Comparison of ENCODE assay signal across 15 cellular contexts in the genomic region with DNA sequence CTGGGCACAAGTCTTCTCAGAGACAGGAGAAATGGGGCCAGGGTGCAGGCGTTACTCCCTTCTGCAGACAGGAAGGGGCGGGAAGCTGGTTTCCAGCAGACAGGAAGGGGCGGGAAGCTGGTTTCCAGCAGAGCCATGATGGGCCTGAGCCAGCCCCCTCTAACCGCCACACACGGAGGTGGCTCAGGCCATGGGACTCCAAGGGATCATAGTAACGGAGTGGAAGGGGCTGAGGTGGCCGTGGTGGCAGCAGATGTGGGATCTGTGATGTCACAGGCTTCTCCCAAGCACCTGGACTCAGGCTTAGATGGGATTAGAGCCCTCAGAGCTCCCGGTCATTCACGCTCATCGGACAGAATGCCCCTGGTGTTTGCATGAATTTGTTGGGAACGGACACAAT.
DNase-seq lines count a peak whose midpoint lies in the region; ATAC-seq, FAIRE-seq and TF ChIP-seq lines count a peak whose summit lies in the region.
"Had no signal": no experiment of that assay in that cellular context is flagged by ENCODE, and none has a peak within 500 bp of the region (broad histone marks: within the 10 kb centered on the region; RNA-seq: fewer than 3 reads in every experiment).

No MANE protein-coding gene starts in this region.

- ATAC-seq in HepG2: peak; percentile 27; the same call in 1 of the 3 replicates
- ATAC-seq in psoas muscle: no peak

- no peaks in the 10 kb centered on the region for H4K20me1 ChIP-seq in HepG2 (ENCODE audit: insufficient read depth, low read length)
- H4K20me1 ChIP-seq: BLaER1 treated with 17β-estradiol and CSF1 and Interleukin-3, amounts not matched to agents 10 nM and 100 nM had no signal

- H3K4me1 ChIP-seq in HepG2 (ENCODE audit: insufficient read depth, low read length): no peaks in the 10 kb centered on the region
- H3K4me1 ChIP-seq in psoas muscle: no peaks in the 10 kb centered on the region
- H3K4me1 ChIP-seq: HAP-1 had no signal

- H3K36me3 ChIP-seq in WERI-Rb-1: no peaks in the 10 kb centered on the region
- no peaks in the 10 kb centered on the region for H3K36me3 ChIP-seq in HepG2 (replicated peaks in 1 of 2; ENCODE audit: control insufficient read depth in 1 of 2, insufficient read depth in 2 of 2, low read length in 2 of 2)
- H3K36me3 ChIP-seq in psoas muscle (ENCODE audit: insufficient read depth in 1 of 2, low read depth in 1 of 2): no peaks in the 10 kb centered on the region
- H3K36me3 ChIP-seq: BLaER1 treated with 17β-estradiol and CSF1 and Interleukin-3, amounts not matched to agents 10 nM and 100 nM; HAP-1 had no signal

- BruUV-seq in HepG2 (replicated peaks; lab: Mats Ljungman, UMichigan): no TSS peak

- CTCF ChIA-PET in HepG2 (lab: Yijun Ruan, JAX; ENCODE audit: low intra/inter-chr PET ratio, low total read pairs): interaction anchor here (1.1 kb wide), 1 partner anchor 39 kb away, joined by 4 read pairs; no protein-coding TSS in a partner anchor

- H3K9me3 ChIP-seq in WERI-Rb-1 (ENCODE audit: severe bottlenecking) (no peaks in the 10 kb centered on the region), HepG2 (ENCODE audit: low read length) (peaks cover 12% of the 10 kb centered on the region), psoas muscle (no peaks in the 10 kb centered on the region)
- H3K9me3 ChIP-seq: HAP-1 had no signal

- FAIRE-seq in GM12891 (lab: Jason Lieb, UNC) (peak; percentile 50), HepG2 (lab: Jason Lieb, UNC) (no peak)
- FAIRE-seq: HTR-8/SVneo had no signal

- WGBS in HepG2 (ENCODE audit: low lambda C conversion rate): 19% methylated on average over 10 of the region's 11 CpGs
- WGBS in psoas muscle, 3 donors: 69 to 82% (median 76%) methylated on average over 11 of the region's 11 CpGs

- TF ChIP-seq POLR2A in GM12891 (IDR thresholded peaks at IDR 0.05; ENCODE audit: low read depth, low read length) (no peak), HepG2 (IDR thresholded peaks at IDR 0.05; ENCODE audit: insufficient read depth in 1 of 2, low read depth in 2 of 2, low read length in 2 of 2) (no peak)

- H3K4me2 ChIP-seq in HepG2 (ENCODE audit: low read depth, low read length): peak overlapping the region; percentile 23
- H3K4me2 ChIP-seq: GM23338 had no signal

- intact Hi-C loops in HepG2 (cut with micrococcal nuclease; ENCODE audit: unreplicated experiment): loop anchor here (1.0 kb wide), 2 partner anchors 39 to 324 kb away; no protein-coding TSS in a partner anchor
- intact Hi-C loops in psoas muscle (cut with DNase I): no loop called here

- TF ChIP-seq EP300 in HepG2 (IDR thresholded peaks at IDR 0.05; ENCODE audit: low read depth in 2 of 2, low read length in 2 of 2) (no peak), HepG2 (CRISPR knock-in tag; IDR thresholded peaks at IDR 0.05; ENCODE audit: borderline replicate concordance) (no peak)

- no peaks in the 10 kb centered on the region for H3K79me2 ChIP-seq in HepG2 (ENCODE audit: insufficient read depth, low read length)

- H3K27me3 ChIP-seq in WERI-Rb-1 (ENCODE audit: insufficient read depth, low read depth, severe bottlenecking): no peaks in the 10 kb centered on the region
- H3K27me3 ChIP-seq in HepG2 (ENCODE audit: control insufficient read depth in 1 of 2, insufficient read depth in 2 of 2, low read length in 2 of 2): peaks cover 4 to 35% of the 10 kb centered on the region in 2 experiments; a peak in 3 of 5 replicates
- peaks cover 0 to 12% (median 0%) of the 10 kb centered on the region in 3 donors for H3K27me3 ChIP-seq in psoas muscle (ENCODE audit: insufficient read depth in 3 of 3, low read length in 2 of 3)
- H3K27me3 ChIP-seq: BLaER1 treated with 17β-estradiol and CSF1 and Interleukin-3, amounts not matched to agents 10 nM and 100 nM had no signal

- no peak for TF ChIP-seq RAD21 in HepG2 (CRISPR knock-in tag; IDR thresholded peaks at IDR 0.05)

- in situ Hi-C loops in HepG2 (cut with HindIII; ENCODE audit: extremely low pct_ligation_motif_present, low pct_unique_long_range_greater_than_20kb): loop anchor here (10.0 kb wide), 1 partner anchor 321 kb away; no protein-coding TSS in a partner anchor

- H2AFZ ChIP-seq in HepG2 (ENCODE audit: low read length): no peak overlapping the region
- H2AFZ ChIP-seq: GM23338 had no signal

- TF ChIP-seq CTCF in WERI-Rb-1 (IDR thresholded peaks at IDR 0.05; ENCODE audit: low read depth, low read length) (no peak), HepG2 (CRISPR knock-in tag; IDR thresholded peaks at IDR 0.05) (no peak), psoas muscle (IDR thresholded peaks at IDR 0.05) (no peak)

- H3K4me3 ChIP-seq in WERI-Rb-1 (ENCODE audit: low read depth, low read length) (no peak overlapping the region), HepG2 (replicated peaks in 1 of 3; ENCODE audit: insufficient read depth in 1 of 3, low read depth in 2 of 3, low read length in 3 of 3) (no peak overlapping the region), psoas muscle (no peak overlapping the region)
- H3K4me3 ChIP-seq: BLaER1 treated with 17β-estradiol and CSF1 and Interleukin-3, amounts not matched to agents 10 nM and 100 nM; GM23338; HAP-1 had no signal

- H3K27ac ChIP-seq in WERI-Rb-1: no peak overlapping the region
- H3K27ac ChIP-seq in HepG2 (ENCODE audit: extremely low read length, insufficient read depth, low read length): no peak overlapping the region
- no peak overlapping the region for H3K27ac ChIP-seq in psoas muscle
- H3K27ac ChIP-seq: 22Rv1; BLaER1 treated with 17β-estradiol and CSF1 and Interleukin-3, amounts not matched to agents 10 nM and 100 nM had no signal

- no peak overlapping the region for H3K9ac ChIP-seq in HepG2 (ENCODE audit: insufficient read depth, low read depth, low read length)
- H3K9ac ChIP-seq: BLaER1 treated with 17β-estradiol and CSF1 and Interleukin-3, amounts not matched to agents 10 nM and 100 nM had no signal

- POLR2A ChIA-PET in HepG2 (lab: Yijun Ruan, JAX): no interaction called here

- DNase-seq in NCI-H82 (lab: John Stamatoyannopoulos, UW) (peak; percentile 20), NCI-H82 treated with DMSO at 0.1 percent for 48 hours (lab: John Stamatoyannopoulos, UW; ENCODE audit: unreplicated experiment) (no peak), GM12891 (ENCODE audit: insufficient read length, low spot score) (no peak), WERI-Rb-1 (peak; percentile 39), HepG2 (ENCODE audit: low spot score) (no peak), psoas muscle (no peak), NCI-H1694 (lab: John Stamatoyannopoulos, UW) (no peak), NCI-H2029 treated with DMSO at 0.1 percent for 48 hours (lab: John Stamatoyannopoulos, UW) (no peak)
- DNase-seq: CD4-positive, CD25-positive, alpha-beta regulatory T cell; HFFc6 had no signal

TF ChIP-seq in GM12891, 5 proteins besides CTCF, POLR2A, EP300 and RAD21:
- TF ChIP-seq PAX5 (IDR thresholded peaks at IDR 0.05; ENCODE audit: insufficient read depth, low read length, severe bottlenecking) (no peak), SPI1 (IDR thresholded peaks at IDR 0.05; ENCODE audit: low read depth, low read length) (no peak), POU2F2 (IDR thresholded peaks at IDR 0.05; ENCODE audit: low read depth, low read length) (no peak), TAF1 (IDR thresholded peaks at IDR 0.05; ENCODE audit: low read depth, low read length) (no peak), POLR2AphosphoS5 (IDR thresholded peaks at IDR 0.05; ENCODE audit: low read depth, low read length) (no peak)

TF ChIP-seq in HepG2, 621 proteins besides CTCF, POLR2A, EP300 and RAD21:
- TF ChIP-seq ZNF264 (CRISPR knock-in tag; IDR thresholded peaks at IDR 0.05): no peak
- no peak for TF ChIP-seq RNF2 (conservative IDR thresholded peaks at IDR 0.05; ENCODE audit: low read depth)
- no peak for TF ChIP-seq HNRNPL (IDR thresholded peaks at IDR 0.05; ENCODE audit: low read depth, low read length)
- peak; percentile 50; the same call in 1 of the 2 replicates for TF ChIP-seq GABPB1 (CRISPR knock-in tag; IDR thresholded peaks at IDR 0.05)
- no peak for TF ChIP-seq STAT5B (CRISPR knock-in tag; IDR thresholded peaks at IDR 0.05)
- TF ChIP-seq GATAD1 (CRISPR knock-in tag; IDR thresholded peaks at IDR 0.05): no peak
- peak; percentile 32 for TF ChIP-seq GABPA (IDR thresholded peaks at IDR 0.05; ENCODE audit: low read depth, low read length)
- TF ChIP-seq GABPA (CRISPR knock-in tag; IDR thresholded peaks at IDR 0.05; ENCODE audit: low read depth): peak; percentile 66
- no peak for TF ChIP-seq BRCA1 (CRISPR knock-in tag; IDR thresholded peaks at IDR 0.05)

Comparison
In these comparisons a context has a peak if more than half of its experiments do, and no peak if none do; other contexts are left out.
1. DNase-seq: peak in NCI-H82 (single experiment) and WERI-Rb-1 (single experiment); none in NCI-H82 treated with DMSO at 0.1 percent for 48 hours (single experiment), GM12891 (single experiment), HepG2 (single experiment), psoas muscle (0 of 2), NCI-H1694 (single experiment) and NCI-H2029 treated with DMSO at 0.1 percent for 48 hours (single experiment).